In the genomic region with DNA sequence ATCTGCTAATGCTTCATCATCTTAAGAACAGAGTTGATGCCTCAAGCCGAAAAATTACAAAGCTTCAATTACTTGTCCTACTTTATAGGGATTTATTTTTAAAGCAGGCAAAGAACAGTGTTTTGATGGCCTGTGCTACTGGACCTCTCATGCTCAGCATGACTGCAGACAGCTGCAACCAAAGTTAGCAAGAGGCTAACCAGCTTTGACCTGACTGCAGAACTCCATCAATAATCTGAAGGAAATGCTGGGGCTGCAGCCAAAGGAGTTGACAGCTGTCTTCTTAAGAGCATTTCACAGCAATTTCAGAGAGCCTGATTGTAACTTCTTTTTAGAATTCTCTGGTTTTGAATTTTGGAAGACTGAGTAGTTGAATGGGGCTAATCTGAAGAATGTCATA, we compare ENCODE assay signal across 26 cellular contexts. TPM values are rescaled to one million over a fixed set of nuclear protein-coding genes. Genes with fewer than 3 reads are reported as not detected.
A peak's percentile ranks its signal among the peaks of the same experiment; 100 is the strongest.
DNase-seq lines count a peak whose midpoint lies in the region; ATAC-seq and TF ChIP-seq lines count a peak whose summit lies in the region.
"Had no signal": no experiment of that assay in that cellular context is flagged by ENCODE, and none has a peak within 500 bp of the region (broad histone marks: within the 10 kb centered on the region; RNA-seq: fewer than 3 reads in every experiment).

No MANE protein-coding gene starts in this region.

- H3K9me3 ChIP-seq in WERI-Rb-1 (ENCODE audit: severe bottlenecking): no peaks in the 10 kb centered on the region
- H3K9me3 ChIP-seq in left lung: no peaks in the 10 kb centered on the region
- H3K9me3 ChIP-seq: colonic mucosa, upper lobe of right lung had no signal

- H3K4me3 ChIP-seq in WERI-Rb-1 (ENCODE audit: low read depth, low read length): no peak overlapping the region
- no peak overlapping the region for H3K4me3 ChIP-seq in left lung
- H3K4me3 ChIP-seq in foreskin fibroblast (ENCODE audit: low read depth in 1 of 2, low read length in 2 of 2): no peak overlapping the region
- H3K4me3 ChIP-seq: colonic mucosa, SK-N-MC, upper lobe of right lung had no signal

- DNase-seq in LHCN-M2 (ENCODE audit: low read depth) (peak; percentile 82), WERI-Rb-1 (peak; percentile 23), left lung (no peak), retina (peak; percentile 15), Right ventricle myocardium superior (no peak), foreskin fibroblast (no peak)
- no peak for DNase-seq in activated CD4-positive, alpha-beta memory T cell treated with anti-CD3 and anti-CD28 coated beads for 36 hours
- no peak for DNase-seq in activated naive CD4-positive, alpha-beta T cell treated with anti-CD3 and anti-CD28 coated beads, Interleukin-2, amount 50 U/mL, for 16 hours
- DNase-seq: ACHN; activated T-cell treated with anti-CD3 and anti-CD28 coated beads, Interleukin-2, amount 50 U/mL, for 4 hours; colonic mucosa; DMS79; foreskin melanocyte; GF-D8; Kasumi-1; left cardiac atrium; mesendoderm; naive B cell; NCI-H526; RPMI8226; stimulated activated CD4-positive, alpha-beta T cell treated with anti-CD3 and anti-CD28 coated beads, Interleukin-12 subunit alpha, Interleukin-12 subunit beta, amount 100 ng/mL, for 4 hours; stimulated activated CD4-positive, alpha-beta T cell treated with anti-CD3 and anti-CD28 coated beads, Interleukin-4, amount 100 ng/mL, for 1 hour; T-helper 17 cell; upper lobe of right lung had no signal

- no peak overlapping the region for H3K4me3 Mint-ChIP-seq in activated CD4-positive, alpha-beta memory T cell treated with anti-CD3 and anti-CD28 coated beads for 36 hours
- H3K4me3 Mint-ChIP-seq: activated T-cell treated with anti-CD3 and anti-CD28 coated beads, Interleukin-2, amount 50 U/mL, for 4 hours; naive B cell; T-helper 17 cell had no signal

- peaks cover 7% of the 10 kb centered on the region for H3K27me3 Mint-ChIP-seq in activated CD4-positive, alpha-beta memory T cell treated with anti-CD3 and anti-CD28 coated beads for 36 hours

- H3K9me3 Mint-ChIP-seq in activated CD4-positive, alpha-beta memory T cell treated with anti-CD3 and anti-CD28 coated beads for 36 hours: peaks cover 3% of the 10 kb centered on the region

- H3K36me3 Mint-ChIP-seq in activated CD4-positive, alpha-beta memory T cell treated with anti-CD3 and anti-CD28 coated beads for 36 hours: no peaks in the 10 kb centered on the region

- no peaks in the 10 kb centered on the region for H3K27me3 ChIP-seq in WERI-Rb-1 (ENCODE audit: insufficient read depth, low read depth, severe bottlenecking)
- no peaks in the 10 kb centered on the region for H3K27me3 ChIP-seq in left lung
- H3K27me3 ChIP-seq: upper lobe of right lung had no signal

- H3K27ac Mint-ChIP-seq in activated CD4-positive, alpha-beta memory T cell treated with anti-CD3 and anti-CD28 coated beads for 36 hours: no peak overlapping the region
- H3K27ac Mint-ChIP-seq: naive B cell, T-helper 17 cell had no signal

- peak; percentile 40 for ATAC-seq in left lung
- ATAC-seq in Right ventricle myocardium superior (ENCODE audit: poor library complexity): no peak
- ATAC-seq: activated T-cell treated with anti-CD3 and anti-CD28 coated beads, Interleukin-2, amount 50 U/mL, for 4 hours; esophagus mucosa; left cardiac atrium; T-helper 17 cell; upper lobe of right lung had no signal

- H3K4me1 ChIP-seq in left lung: no peaks in the 10 kb centered on the region
- H3K4me1 ChIP-seq: colonic mucosa, upper lobe of right lung had no signal

- CTCF ChIA-PET in activated CD4-positive, alpha-beta memory T cell treated with anti-CD3 and anti-CD28 coated beads for 36 hours (lab: Charles Lee): interaction anchor here (0.7 kb wide), 1 partner anchor 395 kb away, joined by 7 read pairs; no protein-coding TSS in a partner anchor

- H3K27ac ChIP-seq in WERI-Rb-1: no peak overlapping the region
- no peak overlapping the region for H3K27ac ChIP-seq in left lung
- H3K27ac ChIP-seq: colonic mucosa, SK-N-MC, upper lobe of right lung had no signal

- no peaks in the 10 kb centered on the region for H3K4me1 Mint-ChIP-seq in activated CD4-positive, alpha-beta memory T cell treated with anti-CD3 and anti-CD28 coated beads for 36 hours (ENCODE audit: low read depth)
- H3K4me1 Mint-ChIP-seq: T-helper 17 cell had no signal

- H3K36me3 ChIP-seq in WERI-Rb-1 (no peaks in the 10 kb centered on the region), left lung (no peaks in the 10 kb centered on the region)
- H3K36me3 ChIP-seq: colonic mucosa, upper lobe of right lung had no signal

- TF ChIP-seq CTCF in WERI-Rb-1 (IDR thresholded peaks at IDR 0.05; ENCODE audit: low read depth, low read length) (no peak), left lung (IDR thresholded peaks at IDR 0.05) (no peak), foreskin fibroblast (IDR thresholded peaks at IDR 0.05; ENCODE audit: low read depth, low read length) (no peak)

- intact Hi-C loops in left lung (cut with DNase I) (no loop called here), Right ventricle myocardium superior (cut with DNase I) (no loop called here)
- intact Hi-C loops in activated CD4-positive, alpha-beta memory T cell treated with anti-CD3 and anti-CD28 coated beads for 36 hours (cut with micrococcal nuclease): no loop called here

- POLR2A ChIA-PET in activated CD4-positive, alpha-beta memory T cell treated with anti-CD3 and anti-CD28 coated beads for 36 hours (lab: Charles Lee): no interaction called here

RNA-seq across cellular contexts. Expression of a gene that starts 46.4 kb away (rescaled TPM):
- total RNA-seq in LHCN-M2 (2014; rRNA removed) (5.5 and 8.8 TPM in 2 replicates), left lung (10 to 100 TPM; 75.8 to 76.9 TPM), Right ventricle myocardium superior (37.4 TPM)
- polyA plus RNA-seq in LHCN-M2 (2012): 12.9 TPM
- 10 to 100 TPM; 11.6 to 13.1 TPM for total RNA-seq in activated CD4-positive, alpha-beta memory T cell treated with anti-CD3 and anti-CD28 coated beads for 36 hours

Comparison
In these comparisons a context has a peak if more than half of its experiments do, and no peak if none do; other contexts are left out.
1. DNase-seq: peak in LHCN-M2 (single experiment), WERI-Rb-1 (single experiment) and retina (single experiment); none in left lung (0 of 2), Right ventricle myocardium superior (single experiment), foreskin fibroblast (0 of 2), activated CD4-positive, alpha-beta memory T cell treated with anti-CD3 and anti-CD28 coated beads for 36 hours (single experiment) and activated naive CD4-positive, alpha-beta T cell treated with anti-CD3 and anti-CD28 coated beads, Interleukin-2, amount 50 U/mL, for 16 hours (single experiment).